Comparison of ENCODE assay signal across 22 cellular contexts in the genomic region with DNA sequence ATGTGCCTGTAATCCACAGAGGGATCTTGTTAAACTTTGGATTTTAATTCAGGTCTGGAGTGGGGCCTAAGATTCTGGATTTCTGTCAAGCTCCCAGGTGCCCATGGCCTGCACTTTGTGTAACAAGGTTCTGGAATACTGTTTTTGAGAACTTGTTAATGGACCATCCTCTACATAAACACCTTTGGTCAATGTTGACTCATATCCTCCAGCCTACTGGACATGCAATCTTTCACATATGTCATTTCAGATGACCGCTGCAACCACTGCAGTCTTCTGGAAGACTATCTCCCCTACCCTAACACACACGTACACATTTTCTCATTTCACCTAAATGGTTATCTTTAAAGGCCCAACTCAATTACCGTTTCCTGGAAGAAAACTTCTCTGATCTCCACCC.
"Had no signal": no experiment of that assay in that cellular context is flagged by ENCODE, and none has a peak within 500 bp of the region (broad histone marks: within the 10 kb centered on the region; RNA-seq: fewer than 3 reads in every experiment).

No MANE protein-coding gene starts in this region.

- H3K36me3 ChIP-seq: uterus had no signal

- H3K9me3 ChIP-seq: esophagus muscularis mucosa, gastrocnemius medialis, lower lobe of right lung, uterus had no signal

- H3K4me3 ChIP-seq: esophagus muscularis mucosa, gastrocnemius medialis, lower lobe of right lung, uterus had no signal

- H3K4me1 ChIP-seq: lower lobe of right lung, uterus had no signal

- ATAC-seq: activated CD4-positive, alpha-beta T cell treated with anti-CD3 and anti-CD28 coated beads for 36 hours; gastrocnemius medialis; natural killer cell; stimulated activated naive B cell treated with anti-CD40 and anti-IgM and Interleukin-4, amounts not matched to agents 10 μg/mL and 1 μg/mL and 100 μg/mL, for 72 hours had no signal

- DNase-seq: activated B cell treated with CpG ODN at 0.5 μM for 24 hours; activated CD4-positive, alpha-beta T cell treated with anti-CD3 and anti-CD28 coated beads for 36 hours; activated CD4-positive, alpha-beta T cell treated with anti-CD3 and anti-CD28 coated beads, Interleukin-2, amount 50 U/mL, for 48 hours; activated CD8-positive, alpha-beta memory T cell treated with anti-CD3 and anti-CD28 coated beads, Interleukin-2, amount 50 U/mL, for 48 hours; activated naive CD4-positive, alpha-beta T cell treated with Interleukin-2 at 50 U/mL for 16 hours; activated naive CD8-positive, alpha-beta T cell treated with anti-CD3 and anti-CD28 coated beads, Interleukin-2, amount 10 ng/mL, durations not matched to agents 7 days and 5 days; activated T-cell treated with anti-CD3 and anti-CD28 coated beads, Interleukin-2, amount 50 U/mL, for 48 hours; amygdala; effector memory CD4-positive, alpha-beta T cell; gastrocnemius medialis; hippocampal formation; lower lobe of right lung; natural killer cell; retina; stimulated activated CD4-positive, alpha-beta T cell treated with anti-CD3 and anti-CD28 coated beads, Interleukin-2, amount 100 ng/mL, for 48 hours; stimulated activated CD8-positive, alpha-beta memory T cell treated with anti-CD3 and anti-CD28 coated beads, Interleukin-4, amount 100 ng/mL, for 48 hours; stimulated activated naive B cell treated with anti-CD40 and anti-IgM and Interleukin-4, amounts not matched to agents 10 μg/mL and 1 μg/mL and 100 μg/mL, for 72 hours; T-helper 1 cell; T1000; trophoblast cell; uterus had no signal
